Comparison of ENCODE assay signal across 16 cellular contexts in genomic region chr2:23791030-23791429, GRCh38.
A peak's percentile ranks its signal among the peaks of the same experiment; 100 is the strongest.
DNase-seq lines count a peak whose midpoint lies in the region; ATAC-seq and TF ChIP-seq lines count a peak whose summit lies in the region.
"Had no signal": no experiment of that assay in that cellular context is flagged by ENCODE, and none has a peak within 500 bp of the region (broad histone marks: within the 10 kb centered on the region; RNA-seq: fewer than 3 reads in every experiment).

No MANE protein-coding gene starts in this region.

- H3K36me3 ChIP-seq in GM23248 (ENCODE audit: low read depth), result no peaks in the 10 kb centered on the region; the same call in 1 of the 2 replicates
- peaks cover 0 to 36% (median 15%) of the 10 kb centered on the region in 9 donors for H3K36me3 ChIP-seq in heart left ventricle

- no peaks in the 10 kb centered on the region for H3K27me3 ChIP-seq in GM23248 (replicated peaks; ENCODE audit: insufficient read depth)
- H3K27me3 ChIP-seq in heart left ventricle, result no peaks in the 10 kb centered on the region
- H3K27me3 ChIP-seq: BLaER1 treated with 17β-estradiol and CSF1 and Interleukin-3, amounts not matched to agents 10 nM and 100 nM had no signal

- TF ChIP-seq CTCF in foreskin fibroblast (IDR thresholded peaks at IDR 0.05; ENCODE audit: low read depth, low read length), result no peak
- no peak for TF ChIP-seq CTCF in heart left ventricle (IDR thresholded peaks at IDR 0.05)

- H3K4me3 Mint-ChIP-seq in activated T-helper 17 cell treated with anti-CD3 and anti-CD28 coated beads, Interleukin-2, amount 50 U/mL, for 72 hours, result no peak overlapping the region
- H3K4me3 Mint-ChIP-seq: GM23338 had no signal

- DNase-seq in A172 (ENCODE audit: low spot score) (peak; percentile 42), GM23248 (peak; percentile 85), amniotic stem cell (lab: John Stamatoyannopoulos, UW) (peak; percentile 36), foreskin fibroblast (peak; percentile 42 to 64), heart left ventricle (no peak), amygdala (lab: John Stamatoyannopoulos, UW) (no peak), NCI-H2029 treated with DMSO at 0.1 percent for 48 hours (lab: John Stamatoyannopoulos, UW) (no peak)
- DNase-seq: cerebellar nuclear complex; left ventricle myocardium superior; NCI-H345; stimulated activated CD4-positive, alpha-beta T cell treated with anti-CD3 and anti-CD28 coated beads, Interleukin-4, amount 100 ng/mL, for 4 hours had no signal

- ATAC-seq in heart left ventricle, result no peak
- no peak for ATAC-seq in activated T-helper 17 cell treated with anti-CD3 and anti-CD28 coated beads, Interleukin-2, amount 50 U/mL, for 72 hours (replicated peaks)
- ATAC-seq: GM23338, left ventricle myocardium superior had no signal

- no peaks in the 10 kb centered on the region for H4K20me1 ChIP-seq in GM23248 (ENCODE audit: insufficient read depth)

- in situ Hi-C loops in GM23248 (cut with MboI), result no loop called here

- peaks cover 16% of the 10 kb centered on the region for H3K4me1 Mint-ChIP-seq in activated T-helper 17 cell treated with anti-CD3 and anti-CD28 coated beads, Interleukin-2, amount 50 U/mL, for 72 hours
- H3K4me1 Mint-ChIP-seq: GM23338 had no signal

- no peaks in the 10 kb centered on the region for H3K27me3 Mint-ChIP-seq in activated T-helper 17 cell treated with anti-CD3 and anti-CD28 coated beads, Interleukin-2, amount 50 U/mL, for 72 hours

- no peaks in the 10 kb centered on the region for H3K79me2 ChIP-seq in GM23248 (ENCODE audit: insufficient read depth)
- H3K79me2 ChIP-seq: parathyroid adenoma had no signal

- H3K4me1 ChIP-seq in GM23248 (ENCODE audit: insufficient read depth) (peaks cover 11% of the 10 kb centered on the region), heart left ventricle (peaks cover 0 to 15% (median 0%) of the 10 kb centered on the region in 12 donors)
- H3K4me1 ChIP-seq: parathyroid adenoma had no signal

- H3K9me2 ChIP-seq in GM23248 (ENCODE audit: insufficient read depth), result no peaks in the 10 kb centered on the region

- no peak overlapping the region for H3K9ac ChIP-seq in GM23248
- H3K9ac ChIP-seq: BLaER1 treated with 17β-estradiol and CSF1 and Interleukin-3, amounts not matched to agents 10 nM and 100 nM; parathyroid adenoma had no signal

- H3K9me3 ChIP-seq in GM23248 (ENCODE audit: low read depth), result no peaks in the 10 kb centered on the region
- no peaks in the 10 kb centered on the region for H3K9me3 ChIP-seq in heart left ventricle
- H3K9me3 ChIP-seq: BLaER1 treated with 17β-estradiol and CSF1 and Interleukin-3, amounts not matched to agents 10 nM and 100 nM had no signal

- intact Hi-C loops in heart left ventricle (cut with DNase I), result no loop called here

- no peaks in the 10 kb centered on the region for H3K9me3 Mint-ChIP-seq in activated T-helper 17 cell treated with anti-CD3 and anti-CD28 coated beads, Interleukin-2, amount 50 U/mL, for 72 hours
- H3K9me3 Mint-ChIP-seq: GM23338 had no signal

- no peak for TF ChIP-seq POLR2A in heart left ventricle (IDR thresholded peaks at IDR 0.05)

- H3K4me3 ChIP-seq in GM23248 (no peak overlapping the region), foreskin fibroblast (ENCODE audit: low read depth in 1 of 2, low read length in 2 of 2) (no peak overlapping the region), heart left ventricle (no peak overlapping the region)
- H3K4me3 ChIP-seq: BLaER1 treated with 17β-estradiol and CSF1 and Interleukin-3, amounts not matched to agents 10 nM and 100 nM; GM23338 had no signal

- H3K27ac Mint-ChIP-seq in activated T-helper 17 cell treated with anti-CD3 and anti-CD28 coated beads, Interleukin-2, amount 50 U/mL, for 72 hours, result no peak overlapping the region

- H3K27ac ChIP-seq in GM23248 (peak overlapping the region; percentile 41), heart left ventricle (no peak overlapping the region)
- H3K27ac ChIP-seq: BLaER1 treated with 17β-estradiol and CSF1 and Interleukin-3, amounts not matched to agents 10 nM and 100 nM; parathyroid adenoma; RWPE1 had no signal

- H3K4me2 ChIP-seq in GM23248 (ENCODE audit: unreplicated experiment), result peak overlapping the region; percentile 48
- H3K4me2 ChIP-seq: BLaER1 treated with 17β-estradiol and CSF1 and Interleukin-3, amounts not matched to agents 10 nM and 100 nM; GM23338 had no signal

- peaks cover 18% of the 10 kb centered on the region for H3F3A ChIP-seq in GM23248 (ENCODE audit: insufficient read depth)

- H3K36me3 Mint-ChIP-seq in activated T-helper 17 cell treated with anti-CD3 and anti-CD28 coated beads, Interleukin-2, amount 50 U/mL, for 72 hours (ENCODE audit: low read depth), result peaks cover 26% of the 10 kb centered on the region

- H2AFZ ChIP-seq in GM23248, result no peak overlapping the region
- H2AFZ ChIP-seq: GM23338, parathyroid adenoma had no signal

Comparison
In these comparisons a context has a peak if more than half of its experiments do, and no peak if none do; other contexts are left out.
1. DNase-seq: peak in A172 (single experiment), GM23248 (single experiment), amniotic stem cell (single experiment) and foreskin fibroblast (2 of 2); none in heart left ventricle (0 of 5), amygdala (0 of 56) and NCI-H2029 treated with DMSO at 0.1 percent for 48 hours (single experiment).